Comparison of ENCODE assay signal across 1 cellular context in the genomic region with DNA sequence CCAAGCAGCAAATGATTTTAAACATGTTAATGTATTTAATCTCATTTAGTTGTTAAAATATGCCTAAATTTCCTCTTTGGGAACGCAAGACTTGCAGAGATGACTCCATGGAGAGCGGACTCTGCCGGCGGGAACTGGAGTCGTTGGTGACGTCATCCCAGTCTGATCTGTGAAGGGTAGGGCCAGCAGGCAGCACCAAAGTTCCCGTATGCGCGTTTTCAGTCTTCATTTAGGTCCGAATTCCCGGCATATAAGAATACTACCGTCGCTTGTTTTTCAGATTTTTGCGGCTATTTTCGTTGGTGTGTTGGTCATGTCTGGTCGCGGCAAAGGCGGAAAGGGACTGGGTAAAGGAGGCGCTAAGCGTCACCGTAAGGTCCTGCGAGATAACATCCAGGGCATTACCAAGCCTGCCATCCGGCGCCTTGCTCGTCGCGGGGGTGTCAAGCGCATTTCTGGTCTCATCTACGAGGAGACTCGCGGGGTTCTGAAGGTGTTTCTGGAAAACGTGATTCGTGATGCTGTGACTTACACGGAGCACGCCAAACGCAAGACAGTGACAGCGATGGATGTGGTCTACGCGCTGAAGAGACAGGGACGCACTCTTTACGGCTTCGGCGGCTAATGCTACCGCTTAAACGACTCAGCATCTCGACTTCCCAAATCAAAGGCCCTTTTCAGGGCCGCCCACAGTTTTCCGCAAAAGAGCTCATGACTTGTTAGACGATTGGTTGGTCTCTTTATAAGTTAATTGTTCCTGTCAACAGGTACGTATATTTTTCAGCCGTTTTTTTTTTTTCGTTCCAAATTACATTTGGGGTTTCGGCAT.
TF ChIP-seq lines count a peak whose summit lies in the region.

No MANE protein-coding gene starts in this region.

TF ChIP-seq in HepG2, 621 proteins besides CTCF, POLR2A, EP300 and RAD21 (continued from another document and continues in another):
- TF ChIP-seq PREB (CRISPR knock-in tag; IDR thresholded peaks at IDR 0.05): no peak
- peak; percentile 87 for TF ChIP-seq RFXAP (CRISPR knock-in tag; IDR thresholded peaks at IDR 0.05; ENCODE audit: borderline replicate concordance)
- peak; percentile 75; the same call in 1 of the 2 replicates for TF ChIP-seq ZHX1 (CRISPR knock-in tag; IDR thresholded peaks at IDR 0.05; ENCODE audit: low read depth)
- no peak for TF ChIP-seq PHB2 (IDR thresholded peaks at IDR 0.05; ENCODE audit: partially characterized antibody)
- no peak for TF ChIP-seq HDAC6 (IDR thresholded peaks at IDR 0.05; ENCODE audit: low read depth, low read length)
- peak; percentile 94 for TF ChIP-seq NFIC (IDR thresholded peaks at IDR 0.05; ENCODE audit: low read length)
- TF ChIP-seq NR2F1 (CRISPR knock-in tag; IDR thresholded peaks at IDR 0.05): peak in 1 of 2 experiments; percentile 14; a peak in 1 of 4 replicates
- peak; percentile 79; the same call in 1 of the 2 replicates for TF ChIP-seq NR1H2 (CRISPR knock-in tag; IDR thresholded peaks at IDR 0.05; ENCODE audit: borderline replicate concordance, low read depth)
- TF ChIP-seq HNF4G (IDR thresholded peaks at IDR 0.05; ENCODE audit: borderline replicate concordance, low read depth, low read length): peak; percentile 50; the same call in 1 of the 2 replicates
- TF ChIP-seq HNF4G (CRISPR knock-in tag; IDR thresholded peaks at IDR 0.05; ENCODE audit: borderline replicate concordance, low read depth): peak; percentile 15; the same call in 1 of the 2 replicates
- peak; percentile 59; the same call in 1 of the 2 replicates for TF ChIP-seq BORCS8-MEF2B (CRISPR knock-in tag; IDR thresholded peaks at IDR 0.05)
- no peak for TF ChIP-seq ZFP82 (CRISPR knock-in tag; IDR thresholded peaks at IDR 0.05; ENCODE audit: borderline replicate concordance)
- TF ChIP-seq FOXA1 (IDR thresholded peaks at IDR 0.05): no peak
- no peak for TF ChIP-seq FOXA1 (CRISPR knock-in tag; IDR thresholded peaks at IDR 0.05)
- peak; percentile 97 for TF ChIP-seq CAMTA2 (CRISPR knock-in tag; IDR thresholded peaks at IDR 0.05; ENCODE audit: borderline replicate concordance)
- TF ChIP-seq, protein P1, sequence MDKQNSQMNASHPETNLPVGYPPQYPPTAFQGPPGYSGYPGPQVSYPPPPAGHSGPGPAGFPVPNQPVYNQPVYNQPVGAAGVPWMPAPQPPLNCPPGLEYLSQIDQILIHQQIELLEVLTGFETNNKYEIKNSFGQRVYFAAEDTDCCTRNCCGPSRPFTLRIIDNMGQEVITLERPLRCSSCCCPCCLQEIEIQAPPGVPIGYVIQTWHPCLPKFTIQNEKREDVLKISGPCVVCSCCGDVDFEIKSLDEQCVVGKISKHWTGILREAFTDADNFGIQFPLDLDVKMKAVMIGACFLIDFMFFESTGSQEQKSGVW (CRISPR knock-in tag; IDR thresholded peaks at IDR 0.05; ENCODE audit: borderline replicate concordance): peak; percentile 75
- no peak for TF ChIP-seq ZNF530 (CRISPR knock-in tag; IDR thresholded peaks at IDR 0.05; ENCODE audit: low read depth)
- peak; percentile 70; the same call in 1 of the 2 replicates for TF ChIP-seq TP53 (CRISPR knock-in tag; conservative IDR thresholded peaks at IDR 0.05)
- TF ChIP-seq ZNF337 (CRISPR knock-in tag; IDR thresholded peaks at IDR 0.05; ENCODE audit: borderline replicate concordance, low read depth): peak; percentile 91
- peak; percentile 82; the same call in 1 of the 2 replicates for TF ChIP-seq ZNF563 (CRISPR knock-in tag; IDR thresholded peaks at IDR 0.05)
- TF ChIP-seq ZBTB7A (CRISPR knock-in tag; IDR thresholded peaks at IDR 0.05): no peak
- TF ChIP-seq ZNF772 (CRISPR knock-in tag; IDR thresholded peaks at IDR 0.05): peak; percentile 75
- TF ChIP-seq, protein P2, sequence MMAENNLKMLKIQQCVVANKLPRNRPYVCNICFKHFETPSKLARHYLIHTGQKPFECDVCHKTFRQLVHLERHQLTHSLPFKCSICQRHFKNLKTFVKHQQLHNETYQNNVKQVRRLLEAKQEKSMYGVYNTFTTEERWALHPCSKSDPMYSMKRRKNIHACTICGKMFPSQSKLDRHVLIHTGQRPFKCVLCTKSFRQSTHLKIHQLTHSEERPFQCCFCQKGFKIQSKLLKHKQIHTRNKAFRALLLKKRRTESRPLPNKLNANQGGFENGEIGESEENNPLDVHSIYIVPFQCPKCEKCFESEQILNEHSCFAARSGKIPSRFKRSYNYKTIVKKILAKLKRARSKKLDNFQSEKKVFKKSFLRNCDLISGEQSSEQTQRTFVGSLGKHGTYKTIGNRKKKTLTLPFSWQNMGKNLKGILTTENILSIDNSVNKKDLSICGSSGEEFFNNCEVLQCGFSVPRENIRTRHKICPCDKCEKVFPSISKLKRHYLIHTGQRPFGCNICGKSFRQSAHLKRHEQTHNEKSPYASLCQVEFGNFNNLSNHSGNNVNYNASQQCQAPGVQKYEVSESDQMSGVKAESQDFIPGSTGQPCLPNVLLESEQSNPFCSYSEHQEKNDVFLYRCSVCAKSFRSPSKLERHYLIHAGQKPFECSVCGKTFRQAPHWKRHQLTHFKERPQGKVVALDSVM (CRISPR knock-in tag; IDR thresholded peaks at IDR 0.05): no peak
- TF ChIP-seq CREB3 (CRISPR knock-in tag; IDR thresholded peaks at IDR 0.05): peak; percentile 41; the same call in 1 of the 2 replicates
- TF ChIP-seq IRX3 (CRISPR knock-in tag; IDR thresholded peaks at IDR 0.05; ENCODE audit: borderline replicate concordance, low read depth): no peak
- peak; percentile 68 for TF ChIP-seq ISL2 (CRISPR knock-in tag; IDR thresholded peaks at IDR 0.05)
- no peak for TF ChIP-seq CC2D1A (CRISPR knock-in tag; IDR thresholded peaks at IDR 0.05)
- TF ChIP-seq DMTF1 (CRISPR knock-in tag; IDR thresholded peaks at IDR 0.05): peak; percentile 99; the same call in 1 of the 2 replicates
- TF ChIP-seq ZFP37 (CRISPR knock-in tag; IDR thresholded peaks at IDR 0.05; ENCODE audit: borderline replicate concordance): peak; percentile 61; the same call in 1 of the 2 replicates
- peak; percentile 89 for TF ChIP-seq UBTF (CRISPR knock-in tag; IDR thresholded peaks at IDR 0.05)
- TF ChIP-seq ZMAT5 (CRISPR knock-in tag; IDR thresholded peaks at IDR 0.05; ENCODE audit: borderline replicate concordance, low read depth): no peak
- TF ChIP-seq U2AF2 (IDR thresholded peaks at IDR 0.05; ENCODE audit: low read depth, low read length): no peak
- TF ChIP-seq USF2 (IDR thresholded peaks at IDR 0.05; ENCODE audit: low read depth, low read length): no peak
- TF ChIP-seq USF2 (CRISPR knock-in tag; IDR thresholded peaks at IDR 0.05; ENCODE audit: borderline replicate concordance): no peak
- TF ChIP-seq SP140L (CRISPR knock-in tag; IDR thresholded peaks at IDR 0.05; ENCODE audit: borderline replicate concordance): peak; percentile 31; the same call in 1 of the 2 replicates
- TF ChIP-seq CREB1 (IDR thresholded peaks at IDR 0.05): peak; percentile 100
- TF ChIP-seq CREB1 (CRISPR knock-in tag; IDR thresholded peaks at IDR 0.05): peak; percentile 98
- TF ChIP-seq SNAI1 (CRISPR knock-in tag; IDR thresholded peaks at IDR 0.05; ENCODE audit: borderline replicate concordance): peak; percentile 93
- peak; percentile 75 for TF ChIP-seq NFYC (CRISPR knock-in tag; IDR thresholded peaks at IDR 0.05)
- no peak for TF ChIP-seq ZNF549 (CRISPR knock-in tag; IDR thresholded peaks at IDR 0.05)
- no peak for TF ChIP-seq ZBTB14 (CRISPR knock-in tag; IDR thresholded peaks at IDR 0.05)
